ENCODE assay signal across 13 cellular contexts in genomic region chr2:3662239-3662638, GRCh38. TPM values are rescaled to one million over a fixed set of nuclear protein-coding genes. Genes with fewer than 3 reads are reported as not detected.
DNase-seq lines count a peak whose midpoint lies in the region; ATAC-seq and TF ChIP-seq lines count a peak whose summit lies in the region.
"Had no signal": no experiment of that assay in that cellular context is flagged by ENCODE, and none has a peak within 500 bp of the region (broad histone marks: within the 10 kb centered on the region; RNA-seq: fewer than 3 reads in every experiment).

No MANE protein-coding gene starts in this region.

- H3K9ac ChIP-seq in BLaER1 = peak overlapping the region; percentile 48
- H3K9ac ChIP-seq: neural progenitor cell had no signal

- no peaks in the 10 kb centered on the region for H4K20me1 ChIP-seq in BLaER1

- ATAC-seq in GM19455 (IDR thresholded peaks at IDR 0.05; ENCODE audit: unreplicated experiment) = no peak
- ATAC-seq in HG02642 (IDR thresholded peaks at IDR 0.05; ENCODE audit: poor library complexity, unreplicated experiment) = no peak
- ATAC-seq: CD8-positive, alpha-beta T cell had no signal

- H3K27ac ChIP-seq in BLaER1 (peak overlapping the region; percentile 80), Peyer's patch (peak overlapping the region in 1 of 4 donors; percentile 38)
- H3K27ac ChIP-seq: brain microvascular endothelial cell, neural progenitor cell had no signal

- H3K4me2 ChIP-seq in BLaER1 = peak overlapping the region; percentile 92
- H3K4me2 ChIP-seq: neural progenitor cell had no signal

- H3K4me3 ChIP-seq in BLaER1 (no peak overlapping the region), HFF-Myc (replicated peaks; ENCODE audit: low read depth, low read length) (no peak overlapping the region), Peyer's patch (no peak overlapping the region), fibroblast of villous mesenchyme (ENCODE audit: low read depth, low read length) (no peak overlapping the region)
- H3K4me3 ChIP-seq: neural progenitor cell had no signal

- H3K9me3 ChIP-seq in BLaER1 (no peaks in the 10 kb centered on the region), Peyer's patch (no peaks in the 10 kb centered on the region)

- TF ChIP-seq CTCF in HFF-Myc (IDR thresholded peaks at IDR 0.05; ENCODE audit: low read depth, low read length, missing control alignments) (peak; percentile 8), Peyer's patch (IDR thresholded peaks at IDR 0.05) (no peak), fibroblast of villous mesenchyme (IDR thresholded peaks at IDR 0.05; ENCODE audit: insufficient read depth, low read depth, low read length) (peak; percentile 12)

- DNase-seq in HFF-Myc (ENCODE audit: extremely low read depth, low read depth) (no peak), Peyer's patch (peak; percentile 2 to 62 (median 49)), fibroblast of villous mesenchyme (ENCODE audit: low read depth) (peak; percentile 21), NCI-H187 (lab: John Stamatoyannopoulos, UW) (no peak), hepatic stellate cell (ENCODE audit: low spot score) (no peak)
- DNase-seq: activated CD4-positive, alpha-beta T cell treated with anti-CD3 and anti-CD28 coated beads, Interleukin-2, amount 50 U/mL, for 1 hour; brain microvascular endothelial cell; CD8-positive, alpha-beta T cell; NCI-H524 had no signal

- TF ChIP-seq POLR2A in Peyer's patch (IDR thresholded peaks at IDR 0.05) = no peak

- H3K36me3 ChIP-seq in BLaER1 = no peaks in the 10 kb centered on the region
- H3K36me3 ChIP-seq in Peyer's patch = no peaks in the 10 kb centered on the region
- H3K36me3 ChIP-seq: brain microvascular endothelial cell, neural progenitor cell had no signal

- H3K4me1 ChIP-seq in BLaER1 = peaks cover 73% of the 10 kb centered on the region
- H3K4me1 ChIP-seq in Peyer's patch = no peaks in the 10 kb centered on the region

- H3K27me3 ChIP-seq in BLaER1 = no peaks in the 10 kb centered on the region
- no peaks in the 10 kb centered on the region for H3K27me3 ChIP-seq in Peyer's patch
- H3K27me3 ChIP-seq: brain microvascular endothelial cell, neural progenitor cell had no signal

RNA-seq across cellular contexts. Expression of gene ALLC, which starts 4.2 kb away (rescaled TPM):
- total RNA-seq in Peyer's patch (not detected), fibroblast of villous mesenchyme (under 0.01 TPM in 1 of 2 replicates, not detected in the other)
- total RNA-seq: CD8-positive, alpha-beta T cell had no signal

RNA-seq across cellular contexts. Expression of gene DCDC2C, which starts 41.1 kb away (rescaled TPM):
- not detected for total RNA-seq in Peyer's patch
- total RNA-seq in fibroblast of villous mesenchyme = not detected in 2 replicates
- total RNA-seq: CD8-positive, alpha-beta T cell had no signal

Comparison
In these comparisons a context has a peak if more than half of its experiments do, and no peak if none do; other contexts are left out.
1. DNase-seq: peak in Peyer's patch (3 of 3) and fibroblast of villous mesenchyme (single experiment); none in HFF-Myc (single experiment), NCI-H187 (0 of 2) and hepatic stellate cell (single experiment).
2. CTCF ChIP-seq: peak in HFF-Myc (single experiment) and fibroblast of villous mesenchyme (single experiment); none in Peyer's patch (0 of 6).